ENCODE assay signal across 1 cellular context in genomic region chr19:50564229-50565105, GRCh38.
TF ChIP-seq lines count a peak whose summit lies in the region.

No MANE protein-coding gene starts in this region.

TF ChIP-seq in GM23338, 12 proteins besides CTCF, POLR2A, EP300 and RAD21 (continued from another document):
- TF ChIP-seq, protein P1, sequence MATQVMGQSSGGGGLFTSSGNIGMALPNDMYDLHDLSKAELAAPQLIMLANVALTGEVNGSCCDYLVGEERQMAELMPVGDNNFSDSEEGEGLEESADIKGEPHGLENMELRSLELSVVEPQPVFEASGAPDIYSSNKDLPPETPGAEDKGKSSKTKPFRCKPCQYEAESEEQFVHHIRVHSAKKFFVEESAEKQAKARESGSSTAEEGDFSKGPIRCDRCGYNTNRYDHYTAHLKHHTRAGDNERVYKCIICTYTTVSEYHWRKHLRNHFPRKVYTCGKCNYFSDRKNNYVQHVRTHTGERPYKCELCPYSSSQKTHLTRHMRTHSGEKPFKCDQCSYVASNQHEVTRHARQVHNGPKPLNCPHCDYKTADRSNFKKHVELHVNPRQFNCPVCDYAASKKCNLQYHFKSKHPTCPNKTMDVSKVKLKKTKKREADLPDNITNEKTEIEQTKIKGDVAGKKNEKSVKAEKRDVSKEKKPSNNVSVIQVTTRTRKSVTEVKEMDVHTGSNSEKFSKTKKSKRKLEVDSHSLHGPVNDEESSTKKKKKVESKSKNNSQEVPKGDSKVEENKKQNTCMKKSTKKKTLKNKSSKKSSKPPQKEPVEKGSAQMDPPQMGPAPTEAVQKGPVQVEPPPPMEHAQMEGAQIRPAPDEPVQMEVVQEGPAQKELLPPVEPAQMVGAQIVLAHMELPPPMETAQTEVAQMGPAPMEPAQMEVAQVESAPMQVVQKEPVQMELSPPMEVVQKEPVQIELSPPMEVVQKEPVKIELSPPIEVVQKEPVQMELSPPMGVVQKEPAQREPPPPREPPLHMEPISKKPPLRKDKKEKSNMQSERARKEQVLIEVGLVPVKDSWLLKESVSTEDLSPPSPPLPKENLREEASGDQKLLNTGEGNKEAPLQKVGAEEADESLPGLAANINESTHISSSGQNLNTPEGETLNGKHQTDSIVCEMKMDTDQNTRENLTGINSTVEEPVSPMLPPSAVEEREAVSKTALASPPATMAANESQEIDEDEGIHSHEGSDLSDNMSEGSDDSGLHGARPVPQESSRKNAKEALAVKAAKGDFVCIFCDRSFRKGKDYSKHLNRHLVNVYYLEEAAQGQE (IDR thresholded peaks at IDR 0.05; ENCODE audit: unreplicated experiment) = no peak
- TF ChIP-seq STAT1 (IDR thresholded peaks at IDR 0.05; ENCODE audit: unreplicated experiment) (no peak), NANOG (IDR thresholded peaks at IDR 0.05; ENCODE audit: borderline replicate concordance) (no peak), JUNB (IDR thresholded peaks at IDR 0.05; ENCODE audit: unreplicated experiment) (no peak), POLR2AphosphoS5 (IDR thresholded peaks at IDR 0.05; ENCODE audit: low read depth) (no peak), EZH2phosphoT487 (IDR thresholded peaks at IDR 0.05; ENCODE audit: unreplicated experiment) (no peak), ZNF331 (CRISPR knock-in tag; IDR thresholded peaks at IDR 0.05; ENCODE audit: low read depth) (no peak)
TF ChIP-seq in GM23338: peak in this region for 0.
